ENCODE assay signal across 1 cellular context in the genomic region with DNA sequence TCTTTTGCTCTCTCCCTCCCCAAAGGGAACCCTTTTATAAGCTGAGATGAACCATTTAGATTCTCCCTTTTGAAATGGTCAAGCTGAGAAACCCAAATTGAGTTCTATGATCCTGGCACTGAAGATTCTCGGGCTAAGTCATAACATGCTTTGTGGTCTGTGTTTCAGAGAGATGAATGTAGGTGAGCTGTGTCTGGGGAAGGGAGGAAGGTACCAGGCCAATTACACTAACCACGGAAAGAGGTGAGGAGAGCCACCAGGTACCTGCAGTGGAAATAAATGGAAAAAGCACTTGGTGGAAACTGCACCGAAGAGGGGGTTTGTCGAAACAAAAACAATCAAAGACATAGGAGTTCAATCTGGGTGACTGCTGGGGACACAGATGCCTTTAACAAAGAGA.
TF ChIP-seq lines count a peak whose summit lies in the region.

No MANE protein-coding gene starts in this region.

TF ChIP-seq in HCT116, 20 proteins besides CTCF, POLR2A, EP300 and RAD21:
- TF ChIP-seq REST (IDR thresholded peaks at IDR 0.05; ENCODE audit: low read depth) (no peak), POLR2AphosphoS5 (IDR thresholded peaks at IDR 0.05; ENCODE audit: low read depth, low read length) (no peak), SIN3A (IDR thresholded peaks at IDR 0.05; ENCODE audit: low read depth) (no peak), EGR1 (IDR thresholded peaks at IDR 0.05; ENCODE audit: low read depth) (no peak), ELF1 (IDR thresholded peaks at IDR 0.05; ENCODE audit: borderline replicate concordance, low read depth) (no peak), CEBPB (IDR thresholded peaks at IDR 0.05; ENCODE audit: low read depth) (no peak), ZNF274 (IDR thresholded peaks at IDR 0.05; ENCODE audit: low read depth, low read length) (no peak), ATF3 (IDR thresholded peaks at IDR 0.05) (no peak), TCF7L2 (IDR thresholded peaks at IDR 0.05; ENCODE audit: borderline replicate concordance, extremely low read depth, insufficient read depth, insufficient read length) (no peak), YY1 (IDR thresholded peaks at IDR 0.05; ENCODE audit: extremely low read depth, insufficient replicate concordance, low read depth, low read length) (no peak)
- TF ChIP-seq, protein P1, sequence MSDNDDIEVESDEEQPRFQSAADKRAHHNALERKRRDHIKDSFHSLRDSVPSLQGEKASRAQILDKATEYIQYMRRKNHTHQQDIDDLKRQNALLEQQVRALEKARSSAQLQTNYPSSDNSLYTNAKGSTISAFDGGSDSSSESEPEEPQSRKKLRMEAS (IDR thresholded peaks at IDR 0.05), result no peak
